ENCODE assay signal across 16 cellular contexts in the genomic region with DNA sequence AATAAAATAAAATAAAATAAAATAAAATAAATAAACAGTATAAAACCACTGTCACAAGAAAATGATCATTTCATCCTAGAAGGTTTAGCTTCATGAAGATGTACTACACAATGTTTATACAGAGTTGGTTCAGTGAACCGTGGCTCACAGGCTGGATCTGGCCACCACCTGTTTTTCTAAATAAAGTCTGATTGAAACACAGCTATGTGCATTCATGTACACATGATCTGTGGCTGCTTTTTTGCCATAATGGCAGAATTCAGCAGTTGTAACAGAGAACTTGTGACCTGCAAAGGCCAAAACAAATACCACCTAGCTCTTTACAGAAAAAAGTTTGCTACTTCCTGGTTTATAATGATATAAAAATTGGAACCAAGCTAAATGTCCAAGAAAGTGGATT. TPM values are rescaled to one million over a fixed set of nuclear protein-coding genes. Genes with fewer than 3 reads are reported as not detected.
"Had no signal": no experiment of that assay in that cellular context is flagged by ENCODE, and none has a peak within 500 bp of the region (broad histone marks: within the 10 kb centered on the region; RNA-seq: fewer than 3 reads in every experiment).

No MANE protein-coding gene starts in this region.

- ATAC-seq: activated CD4-positive, alpha-beta T cell treated with anti-CD3 and anti-CD28 coated beads for 36 hours; activated T-cell treated with anti-CD3 and anti-CD28 coated beads, Interleukin-2, amount 50 U/mL, for 72 hours; left cardiac atrium; mucosa of descending colon; sciatic nerve had no signal

- H3K27ac Mint-ChIP-seq: activated CD4-positive, alpha-beta memory T cell treated with anti-CD3 and anti-CD28 coated beads, Interleukin-2, amount 10 ng/mL, durations not matched to agents 7 days and 5 days; activated CD4-positive, alpha-beta T cell treated with anti-CD3 and anti-CD28 coated beads for 36 hours; activated T-cell treated with anti-CD3 and anti-CD28 coated beads, Interleukin-2, amount 50 U/mL, for 72 hours; immature natural killer cell; nephron had no signal

- H3K36me3 Mint-ChIP-seq: immature natural killer cell had no signal

- DNase-seq: activated CD4-positive, alpha-beta memory T cell treated with anti-CD3 and anti-CD28 coated beads, Interleukin-2, amount 10 ng/mL, durations not matched to agents 7 days and 5 days; activated CD4-positive, alpha-beta T cell treated with anti-CD3 and anti-CD28 coated beads for 36 hours; activated gamma-delta T cell treated with Interleukin-2 at 50 U/mL for 16 hours; activated T-cell treated with anti-CD3 and anti-CD28 coated beads, Interleukin-2, amount 50 U/mL, for 72 hours; aorta; dermis blood vessel endothelial cell; immature natural killer cell; left cardiac atrium; mucosa of descending colon; occipital lobe; stimulated activated CD4-positive, alpha-beta T cell treated with anti-CD3 and anti-CD28 coated beads, Interleukin-2, amount 100 ng/mL, for 24 hours; stimulated activated naive CD4-positive, alpha-beta T cell; T-helper 9 cell; upper lobe of left lung had no signal

- H3K4me3 Mint-ChIP-seq: activated CD4-positive, alpha-beta memory T cell treated with anti-CD3 and anti-CD28 coated beads, Interleukin-2, amount 10 ng/mL, durations not matched to agents 7 days and 5 days; activated CD4-positive, alpha-beta T cell treated with anti-CD3 and anti-CD28 coated beads for 36 hours; activated T-cell treated with anti-CD3 and anti-CD28 coated beads, Interleukin-2, amount 50 U/mL, for 72 hours; immature natural killer cell; nephron had no signal

- H3K9me3 Mint-ChIP-seq: activated CD4-positive, alpha-beta memory T cell treated with anti-CD3 and anti-CD28 coated beads, Interleukin-2, amount 10 ng/mL, durations not matched to agents 7 days and 5 days; activated T-cell treated with anti-CD3 and anti-CD28 coated beads, Interleukin-2, amount 50 U/mL, for 72 hours; immature natural killer cell; nephron had no signal

- H3K27me3 Mint-ChIP-seq: activated CD4-positive, alpha-beta T cell treated with anti-CD3 and anti-CD28 coated beads for 36 hours had no signal

- H3K4me1 Mint-ChIP-seq: activated CD4-positive, alpha-beta memory T cell treated with anti-CD3 and anti-CD28 coated beads, Interleukin-2, amount 10 ng/mL, durations not matched to agents 7 days and 5 days; activated CD4-positive, alpha-beta T cell treated with anti-CD3 and anti-CD28 coated beads for 36 hours; immature natural killer cell had no signal

RNA-seq across cellular contexts. Expression of gene RPRML, which starts 12.6 kb away (rescaled TPM):
- total RNA-seq: activated CD4-positive, alpha-beta memory T cell treated with anti-CD3 and anti-CD28 coated beads, Interleukin-2, amount 10 ng/mL, durations not matched to agents 7 days and 5 days; activated CD4-positive, alpha-beta T cell treated with anti-CD3 and anti-CD28 coated beads for 36 hours; activated T-cell treated with anti-CD3 and anti-CD28 coated beads, Interleukin-2, amount 50 U/mL, for 72 hours; dermis blood vessel endothelial cell; left cardiac atrium; sciatic nerve had no signal
